2 cellular contexts compared by ENCODE assay signal in the genomic region with DNA sequence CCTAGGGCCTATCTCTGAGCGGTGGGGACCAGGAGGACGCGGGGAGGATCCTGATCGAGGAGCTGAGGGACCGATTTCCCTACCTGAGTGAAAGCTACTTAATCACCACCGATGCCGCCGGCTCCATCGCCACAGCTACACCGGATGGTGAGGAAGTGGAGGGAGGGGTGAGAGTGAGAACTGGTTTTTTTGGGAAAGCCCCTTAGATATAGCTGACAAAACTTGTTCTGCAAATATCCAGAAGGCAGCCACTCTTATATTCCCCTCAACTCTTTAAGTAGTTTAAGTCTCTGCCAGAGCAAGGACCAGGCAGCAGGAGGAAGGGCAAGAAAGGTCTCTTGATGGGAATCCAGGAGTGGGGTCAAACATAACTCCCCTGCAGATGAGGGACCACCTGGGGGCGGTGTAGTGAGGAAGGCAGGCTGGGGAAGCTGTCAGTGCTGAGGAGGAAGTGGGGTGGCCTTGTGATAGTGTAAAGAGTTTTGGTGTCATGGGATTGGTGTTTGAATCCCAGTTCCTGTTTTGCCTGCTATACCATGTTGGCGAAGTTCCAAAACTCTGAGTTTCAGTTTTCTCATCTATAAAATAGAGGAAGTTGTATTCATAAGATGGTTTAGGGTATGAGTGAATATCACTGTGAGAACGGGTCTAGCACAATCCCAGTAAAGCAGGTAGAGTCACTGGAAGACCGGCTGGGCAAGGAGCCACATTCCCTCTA.
TF ChIP-seq lines count a peak whose summit lies in the region.

No MANE protein-coding gene starts in this region.

TF ChIP-seq in liver, 16 proteins besides CTCF, POLR2A, EP300 and RAD21:
- TF ChIP-seq RXRA (IDR thresholded peaks at IDR 0.05): no peak
- no peak for TF ChIP-seq TAF1 (conservative IDR thresholded peaks at IDR 0.05)
- TF ChIP-seq, protein P1, sequence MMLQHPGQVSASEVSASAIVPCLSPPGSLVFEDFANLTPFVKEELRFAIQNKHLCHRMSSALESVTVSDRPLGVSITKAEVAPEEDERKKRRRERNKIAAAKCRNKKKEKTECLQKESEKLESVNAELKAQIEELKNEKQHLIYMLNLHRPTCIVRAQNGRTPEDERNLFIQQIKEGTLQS (IDR thresholded peaks at IDR 0.05): no peak
- TF ChIP-seq FOXA1 (IDR thresholded peaks at IDR 0.05): no peak
- no peak for TF ChIP-seq SP1 (IDR thresholded peaks at IDR 0.05)
- TF ChIP-seq, protein P2, sequence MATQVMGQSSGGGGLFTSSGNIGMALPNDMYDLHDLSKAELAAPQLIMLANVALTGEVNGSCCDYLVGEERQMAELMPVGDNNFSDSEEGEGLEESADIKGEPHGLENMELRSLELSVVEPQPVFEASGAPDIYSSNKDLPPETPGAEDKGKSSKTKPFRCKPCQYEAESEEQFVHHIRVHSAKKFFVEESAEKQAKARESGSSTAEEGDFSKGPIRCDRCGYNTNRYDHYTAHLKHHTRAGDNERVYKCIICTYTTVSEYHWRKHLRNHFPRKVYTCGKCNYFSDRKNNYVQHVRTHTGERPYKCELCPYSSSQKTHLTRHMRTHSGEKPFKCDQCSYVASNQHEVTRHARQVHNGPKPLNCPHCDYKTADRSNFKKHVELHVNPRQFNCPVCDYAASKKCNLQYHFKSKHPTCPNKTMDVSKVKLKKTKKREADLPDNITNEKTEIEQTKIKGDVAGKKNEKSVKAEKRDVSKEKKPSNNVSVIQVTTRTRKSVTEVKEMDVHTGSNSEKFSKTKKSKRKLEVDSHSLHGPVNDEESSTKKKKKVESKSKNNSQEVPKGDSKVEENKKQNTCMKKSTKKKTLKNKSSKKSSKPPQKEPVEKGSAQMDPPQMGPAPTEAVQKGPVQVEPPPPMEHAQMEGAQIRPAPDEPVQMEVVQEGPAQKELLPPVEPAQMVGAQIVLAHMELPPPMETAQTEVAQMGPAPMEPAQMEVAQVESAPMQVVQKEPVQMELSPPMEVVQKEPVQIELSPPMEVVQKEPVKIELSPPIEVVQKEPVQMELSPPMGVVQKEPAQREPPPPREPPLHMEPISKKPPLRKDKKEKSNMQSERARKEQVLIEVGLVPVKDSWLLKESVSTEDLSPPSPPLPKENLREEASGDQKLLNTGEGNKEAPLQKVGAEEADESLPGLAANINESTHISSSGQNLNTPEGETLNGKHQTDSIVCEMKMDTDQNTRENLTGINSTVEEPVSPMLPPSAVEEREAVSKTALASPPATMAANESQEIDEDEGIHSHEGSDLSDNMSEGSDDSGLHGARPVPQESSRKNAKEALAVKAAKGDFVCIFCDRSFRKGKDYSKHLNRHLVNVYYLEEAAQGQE (IDR thresholded peaks at IDR 0.05): no peak
- TF ChIP-seq GABPA (IDR thresholded peaks at IDR 0.05 in 1 of 2, conservative IDR thresholded peaks at IDR 0.05 in 1 of 2): no peak
- no peak for TF ChIP-seq YY1 (IDR thresholded peaks at IDR 0.05)
- TF ChIP-seq, protein P3, sequence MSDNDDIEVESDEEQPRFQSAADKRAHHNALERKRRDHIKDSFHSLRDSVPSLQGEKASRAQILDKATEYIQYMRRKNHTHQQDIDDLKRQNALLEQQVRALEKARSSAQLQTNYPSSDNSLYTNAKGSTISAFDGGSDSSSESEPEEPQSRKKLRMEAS (IDR thresholded peaks at IDR 0.05): no peak
- no peak for TF ChIP-seq HNF4A (conservative IDR thresholded peaks at IDR 0.05)
- no peak for TF ChIP-seq EGR1 (IDR thresholded peaks at IDR 0.05; ENCODE audit: low read depth in 2 of 2)
- TF ChIP-seq HNF4G (IDR thresholded peaks at IDR 0.05): no peak
- TF ChIP-seq, protein P4, sequence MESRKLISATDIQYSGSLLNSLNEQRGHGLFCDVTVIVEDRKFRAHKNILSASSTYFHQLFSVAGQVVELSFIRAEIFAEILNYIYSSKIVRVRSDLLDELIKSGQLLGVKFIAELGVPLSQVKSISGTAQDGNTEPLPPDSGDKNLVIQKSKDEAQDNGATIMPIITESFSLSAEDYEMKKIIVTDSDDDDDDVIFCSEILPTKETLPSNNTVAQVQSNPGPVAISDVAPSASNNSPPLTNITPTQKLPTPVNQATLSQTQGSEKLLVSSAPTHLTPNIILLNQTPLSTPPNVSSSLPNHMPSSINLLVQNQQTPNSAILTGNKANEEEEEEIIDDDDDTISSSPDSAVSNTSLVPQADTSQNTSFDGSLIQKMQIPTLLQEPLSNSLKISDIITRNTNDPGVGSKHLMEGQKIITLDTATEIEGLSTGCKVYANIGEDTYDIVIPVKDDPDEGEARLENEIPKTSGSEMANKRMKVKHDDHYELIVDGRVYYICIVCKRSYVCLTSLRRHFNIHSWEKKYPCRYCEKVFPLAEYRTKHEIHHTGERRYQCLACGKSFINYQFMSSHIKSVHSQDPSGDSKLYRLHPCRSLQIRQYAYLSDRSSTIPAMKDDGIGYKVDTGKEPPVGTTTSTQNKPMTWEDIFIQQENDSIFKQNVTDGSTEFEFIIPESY (IDR thresholded peaks at IDR 0.05): no peak
- no peak for TF ChIP-seq NR2F2 (IDR thresholded peaks at IDR 0.05)
TF ChIP-seq in liver: peak in this region for 0.

TF ChIP-seq in HepG2, 621 proteins besides CTCF, POLR2A, EP300 and RAD21:
- TF ChIP-seq HNRNPLL (IDR thresholded peaks at IDR 0.05; ENCODE audit: low read depth, low read length, poor library complexity, severe bottlenecking) (no peak), ONECUT2 (CRISPR knock-in tag; IDR thresholded peaks at IDR 0.05) (no peak), CBX5 (CRISPR knock-in tag; IDR thresholded peaks at IDR 0.05; ENCODE audit: borderline replicate concordance) (no peak), ZNF468 (CRISPR knock-in tag; IDR thresholded peaks at IDR 0.05) (no peak), SPEN (CRISPR knock-in tag; IDR thresholded peaks at IDR 0.05; ENCODE audit: low read depth) (no peak), ZNF510 (CRISPR knock-in tag; IDR thresholded peaks at IDR 0.05; ENCODE audit: low read depth) (no peak)
- TF ChIP-seq, protein P5, sequence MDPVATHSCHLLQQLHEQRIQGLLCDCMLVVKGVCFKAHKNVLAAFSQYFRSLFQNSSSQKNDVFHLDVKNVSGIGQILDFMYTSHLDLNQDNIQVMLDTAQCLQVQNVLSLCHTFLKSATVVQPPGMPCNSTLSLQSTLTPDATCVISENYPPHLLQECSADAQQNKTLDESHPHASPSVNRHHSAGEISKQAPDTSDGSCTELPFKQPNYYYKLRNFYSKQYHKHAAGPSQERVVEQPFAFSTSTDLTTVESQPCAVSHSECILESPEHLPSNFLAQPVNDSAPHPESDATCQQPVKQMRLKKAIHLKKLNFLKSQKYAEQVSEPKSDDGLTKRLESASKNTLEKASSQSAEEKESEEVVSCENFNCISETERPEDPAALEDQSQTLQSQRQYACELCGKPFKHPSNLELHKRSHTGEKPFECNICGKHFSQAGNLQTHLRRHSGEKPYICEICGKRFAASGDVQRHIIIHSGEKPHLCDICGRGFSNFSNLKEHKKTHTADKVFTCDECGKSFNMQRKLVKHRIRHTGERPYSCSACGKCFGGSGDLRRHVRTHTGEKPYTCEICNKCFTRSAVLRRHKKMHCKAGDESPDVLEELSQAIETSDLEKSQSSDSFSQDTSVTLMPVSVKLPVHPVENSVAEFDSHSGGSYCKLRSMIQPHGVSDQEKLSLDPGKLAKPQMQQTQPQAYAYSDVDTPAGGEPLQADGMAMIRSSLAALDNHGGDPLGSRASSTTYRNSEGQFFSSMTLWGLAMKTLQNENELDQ (CRISPR knock-in tag; IDR thresholded peaks at IDR 0.05; ENCODE audit: borderline replicate concordance): no peak
- TF ChIP-seq, protein P6, sequence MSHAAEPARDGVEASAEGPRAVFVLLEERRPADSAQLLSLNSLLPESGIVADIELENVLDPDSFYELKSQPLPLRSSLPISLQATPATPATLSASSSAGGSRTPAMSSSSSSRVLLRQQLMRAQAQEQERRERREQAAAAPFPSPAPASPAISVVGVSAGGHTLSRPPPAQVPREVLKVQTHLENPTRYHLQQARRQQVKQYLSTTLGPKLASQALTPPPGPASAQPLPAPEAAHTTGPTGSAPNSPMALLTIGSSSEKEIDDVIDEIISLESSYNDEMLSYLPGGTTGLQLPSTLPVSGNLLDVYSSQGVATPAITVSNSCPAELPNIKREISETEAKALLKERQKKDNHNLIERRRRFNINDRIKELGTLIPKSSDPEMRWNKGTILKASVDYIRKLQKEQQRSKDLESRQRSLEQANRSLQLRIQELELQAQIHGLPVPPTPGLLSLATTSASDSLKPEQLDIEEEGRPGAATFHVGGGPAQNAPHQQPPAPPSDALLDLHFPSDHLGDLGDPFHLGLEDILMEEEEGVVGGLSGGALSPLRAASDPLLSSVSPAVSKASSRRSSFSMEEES (CRISPR knock-in tag; IDR thresholded peaks at IDR 0.05): no peak
